Comparison of ENCODE assay signal across 8 cellular contexts in the genomic region with DNA sequence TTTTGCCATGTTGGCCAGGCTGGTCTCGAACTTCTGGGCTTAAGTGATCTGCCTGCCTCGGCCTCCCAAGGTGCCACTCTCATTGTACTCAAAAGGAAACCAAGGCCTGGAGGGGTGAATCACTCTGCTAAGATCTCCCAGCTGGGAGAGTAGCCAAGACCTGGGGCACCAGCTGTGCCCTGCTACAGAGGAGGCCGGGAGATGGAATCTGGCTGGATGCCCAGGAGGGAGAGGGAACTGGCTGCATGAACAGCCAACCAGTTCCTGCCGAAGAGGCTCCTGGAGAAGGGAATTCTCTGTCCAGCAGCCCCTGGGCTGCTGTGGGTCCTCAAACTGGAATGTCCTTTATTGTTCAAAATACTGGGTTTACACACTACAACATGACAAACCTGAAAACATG.
DNase-seq lines count a peak whose midpoint lies in the region; ATAC-seq and TF ChIP-seq lines count a peak whose summit lies in the region.

No MANE protein-coding gene starts in this region.

- H3K36me3 ChIP-seq in adipocyte (ENCODE audit: control insufficient read depth, insufficient read depth, low read length, severe bottlenecking) = no peaks in the 10 kb centered on the region

- ATAC-seq in left cardiac atrium (peak; percentile 91 to 93), HG03460 (IDR thresholded peaks at IDR 0.05; ENCODE audit: unreplicated experiment) (no peak), GM18868 (IDR thresholded peaks at IDR 0.05; ENCODE audit: unreplicated experiment) (no peak), GM21825 (IDR thresholded peaks at IDR 0.05; ENCODE audit: unreplicated experiment) (no peak)

- DNase-seq in AG09309 (ENCODE audit: low read depth) = peak; percentile 92
- DNase-seq in NCI-H1105 (lab: John Stamatoyannopoulos, UW) = peak; percentile 91
- peak; percentile 99 for DNase-seq in adipocyte (ENCODE audit: low read depth)
- DNase-seq in left cardiac atrium = peak; percentile 89
- peak; percentile 82 for DNase-seq in stromal cell of bone marrow (ENCODE audit: low read depth)

- intact Hi-C loops in left cardiac atrium (cut with DNase I) = no loop called here

- no peak for TF ChIP-seq CTCF in AG09309 (IDR thresholded peaks at IDR 0.05; ENCODE audit: control insufficient read depth, insufficient read depth, low read depth, low read length, missing control alignments)

- no peak overlapping the region for H3K9ac ChIP-seq in adipocyte (ENCODE audit: low read length)

- H3K4me1 ChIP-seq in adipocyte (ENCODE audit: control insufficient read depth, insufficient read depth, low read length) = peaks cover 29% of the 10 kb centered on the region

- no peaks in the 10 kb centered on the region for H3K27me3 ChIP-seq in adipocyte (replicated peaks; ENCODE audit: control insufficient read depth, insufficient read depth, low read length)

- H3K4me3 ChIP-seq in AG09309 (ENCODE audit: control insufficient read depth, low read depth, low read length) = no peak overlapping the region
- H3K4me3 ChIP-seq in adipocyte (ENCODE audit: low read length) = no peak overlapping the region

- no peaks in the 10 kb centered on the region for H3K9me3 ChIP-seq in adipocyte (ENCODE audit: control insufficient read depth, low read length)

Comparison
In these comparisons a context has a peak if more than half of its experiments do, and no peak if none do; other contexts are left out.
1. ATAC-seq: peak in left cardiac atrium (2 of 2); none in HG03460 (single experiment), GM18868 (single experiment) and GM21825 (single experiment).
2. Peak in every context shown above with its lines, with median percentiles within 50 percentile points of each other: DNase-seq.